In genomic region chr6:168884646-168885086, GRCh38 we compare ENCODE assay signal across 8 cellular contexts.
DNase-seq lines count a peak whose midpoint lies in the region; ATAC-seq and TF ChIP-seq lines count a peak whose summit lies in the region.

No MANE protein-coding gene starts in this region.

- H3K4me3 ChIP-seq in mononuclear cell (ENCODE audit: low read length) = peak overlapping the region; percentile 36

- peak overlapping the region; percentile 79 to 89 for H3K4me3 Mint-ChIP-seq in effector memory CD8-positive, alpha-beta T cell

- peak overlapping the region; percentile 92 to 96 for H3K27ac Mint-ChIP-seq in effector memory CD8-positive, alpha-beta T cell

- H3K27me3 Mint-ChIP-seq in effector memory CD8-positive, alpha-beta T cell = peaks cover 0 to 7% of the 10 kb centered on the region in 2 donors

- no peaks in the 10 kb centered on the region for H3K9me3 ChIP-seq in mononuclear cell (ENCODE audit: low read depth, low read length)

- H3K9me3 Mint-ChIP-seq in effector memory CD8-positive, alpha-beta T cell = no peaks in the 10 kb centered on the region

- H3K4me1 ChIP-seq in mononuclear cell (ENCODE audit: insufficient read depth, low read length) = peaks cover 15% of the 10 kb centered on the region

- DNase-seq in NCI-H526 treated with DMSO at 0.1 percent for 48 hours (lab: John Stamatoyannopoulos, UW) = peak; percentile 26
- DNase-seq in activated CD8-positive, alpha-beta memory T cell treated with anti-CD3 and anti-CD28 coated beads for 4 hours (ENCODE audit: low read depth in 2 of 2) = peak; percentile 35 to 53
- peak; percentile 68 to 87 (median 80) for DNase-seq in effector memory CD8-positive, alpha-beta T cell
- peak; percentile 59 to 63 for DNase-seq in stimulated activated CD8-positive, alpha-beta memory T cell treated with anti-CD3 and anti-CD28 coated beads, Interleukin-4, amount 100 ng/mL, for 1 hour (ENCODE audit: low read depth in 2 of 2, low spot score in 1 of 2)

- ATAC-seq in HG02884 (IDR thresholded peaks at IDR 0.05; ENCODE audit: unreplicated experiment) = peak; percentile 85
- peak; percentile 85 for ATAC-seq in effector memory CD8-positive, alpha-beta T cell (replicated peaks)
- ATAC-seq in HG02870 (IDR thresholded peaks at IDR 0.05; ENCODE audit: unreplicated experiment) = no peak

- peaks cover 10 to 12% of the 10 kb centered on the region in 2 donors for H3K4me1 Mint-ChIP-seq in effector memory CD8-positive, alpha-beta T cell (ENCODE audit: low read depth in 2 of 2)

- no peaks in the 10 kb centered on the region for H3K27me3 ChIP-seq in mononuclear cell (ENCODE audit: insufficient read depth, low read length)

- H3K36me3 Mint-ChIP-seq in effector memory CD8-positive, alpha-beta T cell (ENCODE audit: insufficient read depth) = peaks cover 3% of the 10 kb centered on the region

- peak; percentile 78 for TF ChIP-seq CTCF in GM12873 (IDR thresholded peaks at IDR 0.05; ENCODE audit: insufficient read depth, low read depth, low read length, missing control alignments)

Comparison
In these comparisons a context has a peak if more than half of its experiments do, and no peak if none do; other contexts are left out.
1. DNase-seq: peak in every context shown above with its lines; median percentile 80 in effector memory CD8-positive, alpha-beta T cell; 61 in stimulated activated CD8-positive, alpha-beta memory T cell treated with anti-CD3 and anti-CD28 coated beads, Interleukin-4, amount 100 ng/mL, for 1 hour; 44 in activated CD8-positive, alpha-beta memory T cell treated with anti-CD3 and anti-CD28 coated beads for 4 hours; 26 in NCI-H526 treated with DMSO at 0.1 percent for 48 hours.